8 cellular contexts compared by ENCODE assay signal in the genomic region with DNA sequence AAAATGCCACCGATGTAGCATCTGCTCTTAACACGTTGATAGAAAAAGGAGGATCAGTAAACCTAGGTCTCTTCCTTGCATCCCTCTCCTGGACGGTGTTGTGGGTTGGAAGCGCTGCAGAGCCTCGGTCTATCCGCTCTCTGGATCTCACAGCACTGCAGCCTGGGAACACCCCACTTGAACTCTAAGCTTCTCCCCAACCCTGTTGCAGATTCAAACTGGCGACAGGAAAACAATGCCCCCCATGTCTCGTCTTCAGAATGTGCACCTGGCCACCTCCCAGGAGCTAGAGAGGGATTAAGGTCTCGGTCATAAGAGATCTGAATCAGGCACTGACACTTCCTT. TPM values are rescaled to one million over a fixed set of nuclear protein-coding genes. Genes with fewer than 3 reads are reported as not detected.
DNase-seq lines count a peak whose midpoint lies in the region; ATAC-seq and TF ChIP-seq lines count a peak whose summit lies in the region.

No MANE protein-coding gene starts in this region.

- POLR2A ChIA-PET in AG04450 (lab: Yijun Ruan, JAX) (interaction anchor here (0.6 to 1.0 kb wide), 3 partner anchors 20 to 157 kb away, joined by 3 read pairs; a partner anchor contains a TSS), PC-9 (lab: Charles Lee; ENCODE audit: unreplicated experiment) (interaction anchor here (0.6 to 1.1 kb wide), 5 partner anchors 11 to 1021 kb away, joined by 3 to 11 read pairs (median 5); no protein-coding TSS in a partner anchor)
- POLR2A ChIA-PET in naive thymus-derived CD8-positive, alpha-beta T cell (lab: Charles Lee), result interaction anchor here (1.1 to 3.6 kb wide), 7 partner anchors 13 to 234 kb away, joined by 3 to 27 read pairs (median 5); a partner anchor contains a TSS

- peaks cover 0 to 2% (median 0%) of the 10 kb centered on the region in 5 donors for H3K27me3 Mint-ChIP-seq in naive thymus-derived CD8-positive, alpha-beta T cell

- peak in 1 of 2 donors; percentile 2 for ATAC-seq in naive thymus-derived CD8-positive, alpha-beta T cell
- no peak for ATAC-seq in esophagus mucosa
- ATAC-seq in GM21447 (IDR thresholded peaks at IDR 0.05; ENCODE audit: unreplicated experiment), result no peak

- DNase-seq in AG04450 (ENCODE audit: low read depth, low spot score) (no peak), GM12865 (ENCODE audit: low read depth) (no peak), PC-9 (no peak), coronary artery (ENCODE audit: low spot score) (no peak), NCI-H2029 (lab: John Stamatoyannopoulos, UW) (no peak)
- no peak for DNase-seq in naive thymus-derived CD8-positive, alpha-beta T cell

- H3K36me3 Mint-ChIP-seq in naive thymus-derived CD8-positive, alpha-beta T cell, result peaks cover 0 to 4% (median 0%) of the 10 kb centered on the region in 3 donors

- H3K4me2 ChIP-seq in PC-9, result peak overlapping the region; percentile 85

- peaks cover 12% of the 10 kb centered on the region; the same call in 1 of the 2 replicates for H3K4me1 ChIP-seq in PC-9 (replicated peaks; ENCODE audit: insufficient read depth)

- TSS peak; percentile 75 for BruUV-seq in PC-9 (replicated peaks; lab: Mats Ljungman, UMichigan)

- no peaks in the 10 kb centered on the region for H3K9me2 ChIP-seq in PC-9 (ENCODE audit: insufficient read depth)

- CTCF ChIA-PET in AG04450 (lab: Charles Lee) (interaction anchor here (0.8 to 2.4 kb wide), 12 partner anchors 13 to 319 kb away, joined by 3 to 17 read pairs (median 4); no protein-coding TSS in a partner anchor), PC-9 (lab: Charles Lee) (interaction anchor here (0.6 to 1.0 kb wide), 2 partner anchors 9 to 13 kb away, joined by 3 to 4 read pairs; no protein-coding TSS in a partner anchor)

- peaks cover 7 to 27% (median 23%) of the 10 kb centered on the region in 4 donors for H3K4me1 Mint-ChIP-seq in naive thymus-derived CD8-positive, alpha-beta T cell

- H3K9me3 Mint-ChIP-seq in naive thymus-derived CD8-positive, alpha-beta T cell, result peaks cover 0 to 10% (median 0%) of the 10 kb centered on the region in 9 donors

- peaks cover 9% of the 10 kb centered on the region; the same call in 1 of the 2 replicates for H3F3A ChIP-seq in PC-9 (ENCODE audit: insufficient read depth, low read depth)

- H3K27me3 ChIP-seq in AG04450 (ENCODE audit: control insufficient read depth, insufficient read depth, low read length) (no peaks in the 10 kb centered on the region), PC-9 (ENCODE audit: insufficient read depth, low read depth) (no peaks in the 10 kb centered on the region)

- H3K27ac ChIP-seq in AG04450 (ENCODE audit: low read depth, low read length) (no peak overlapping the region), PC-9 (peak overlapping the region; percentile 41), coronary artery (peak overlapping the region; percentile 83 to 87)

- peaks cover 12% of the 10 kb centered on the region; the same call in 1 of the 2 replicates for H3K79me2 ChIP-seq in PC-9 (ENCODE audit: low read depth)

- peak overlapping the region; percentile 91 to 100 (median 98) for H3K4me3 Mint-ChIP-seq in naive thymus-derived CD8-positive, alpha-beta T cell

- H4K20me1 ChIP-seq in PC-9 (ENCODE audit: insufficient read depth), result no peaks in the 10 kb centered on the region

- H3K9me3 ChIP-seq in AG04450 (ENCODE audit: control insufficient read depth, insufficient read depth, low read length) (no peaks in the 10 kb centered on the region; the same call in 1 of the 2 replicates), PC-9 (ENCODE audit: insufficient read depth, low read depth) (no peaks in the 10 kb centered on the region; the same call in 1 of the 2 replicates)

- intact Hi-C loops in PC-9 (cut with micrococcal nuclease; ENCODE audit: unreplicated experiment), result loop anchor here (1.0 to 2.0 kb wide), 3 partner anchors 20 to 157 kb away; a partner anchor contains a TSS

- H3K36me3 ChIP-seq in PC-9 (ENCODE audit: low read depth), result no peaks in the 10 kb centered on the region

- H3K27ac Mint-ChIP-seq in naive thymus-derived CD8-positive, alpha-beta T cell, result peak overlapping the region; percentile 96 to 100 (median 97)

- H3K4me3 ChIP-seq in AG04450 (ENCODE audit: low read depth, low read length) (peak overlapping the region; percentile 93), GM12865 (ENCODE audit: low read depth, low read length) (peak overlapping the region; percentile 98), PC-9 (peak overlapping the region; percentile 89), coronary artery (peak overlapping the region; percentile 97)

- no peak for TF ChIP-seq CTCF in AG04450 (IDR thresholded peaks at IDR 0.05; ENCODE audit: low read depth, low read length)
- no peak for TF ChIP-seq CTCF in GM12865 (IDR thresholded peaks at IDR 0.05; ENCODE audit: insufficient read depth, low read depth, low read length, missing control alignments)
- TF ChIP-seq CTCF in PC-9 (conservative IDR thresholded peaks at IDR 0.05), result no peak
- TF ChIP-seq CTCF in coronary artery (IDR thresholded peaks at IDR 0.05), result no peak

- peak overlapping the region; percentile 97 for H2AFZ ChIP-seq in PC-9

RNA-seq across cellular contexts. Expression of a gene that starts 0.5 kb away (rescaled TPM):
- 28.4 and 29.9 TPM in 2 replicates for polyA plus RNA-seq in AG04450 (2011; rRNA removed)
- 12.0 and 13.2 TPM in 2 replicates for polyA minus RNA-seq in AG04450 (2011; rRNA and poly(A)+ RNA removed)
- total RNA-seq in PC-9 (2021) (16.4 and 20.5 TPM in 2 replicates), esophagus mucosa (14.3 TPM)
- total RNA-seq in naive thymus-derived CD8-positive, alpha-beta T cell, result 10 to 100 TPM; 12.2 to 13.7 TPM
- polyA plus RNA-seq in naive thymus-derived CD8-positive, alpha-beta T cell, result 10 to 100 TPM; 30.0 to 40.1 (median 35.3) TPM

RNA-seq across cellular contexts. Expression of a gene that starts 47.9 kb away (rescaled TPM):
- 0.79 and 0.99 TPM in 2 replicates for polyA plus RNA-seq in AG04450 (2011; rRNA removed)
- 1.5 TPM in 2 replicates for polyA minus RNA-seq in AG04450 (2011; rRNA and poly(A)+ RNA removed)
- total RNA-seq in PC-9 (2021) (14.6 and 24.0 TPM in 2 replicates), esophagus mucosa (15.5 TPM)
- total RNA-seq in naive thymus-derived CD8-positive, alpha-beta T cell, result 1 to 10 TPM; 1.2 to 2.4 TPM
- polyA plus RNA-seq in naive thymus-derived CD8-positive, alpha-beta T cell, result under 1 TPM in 2 of 3 donors, not detected in 1; 0.04 to 0.13 TPM

RNA-seq across cellular contexts. Expression of a gene that starts 53.6 kb away (rescaled TPM):
- polyA plus RNA-seq in AG04450 (2011; rRNA removed), result 3.0 and 3.6 TPM in 2 replicates
- 2.6 and 3.5 TPM in 2 replicates for polyA minus RNA-seq in AG04450 (2011; rRNA and poly(A)+ RNA removed)
- not detected in 2 replicates for total RNA-seq in PC-9 (2021)
- not detected for total RNA-seq in naive thymus-derived CD8-positive, alpha-beta T cell
- not detected for polyA plus RNA-seq in naive thymus-derived CD8-positive, alpha-beta T cell
- 0.28 TPM for total RNA-seq in esophagus mucosa
